ENCODE assay signal across 8 cellular contexts in the genomic region with DNA sequence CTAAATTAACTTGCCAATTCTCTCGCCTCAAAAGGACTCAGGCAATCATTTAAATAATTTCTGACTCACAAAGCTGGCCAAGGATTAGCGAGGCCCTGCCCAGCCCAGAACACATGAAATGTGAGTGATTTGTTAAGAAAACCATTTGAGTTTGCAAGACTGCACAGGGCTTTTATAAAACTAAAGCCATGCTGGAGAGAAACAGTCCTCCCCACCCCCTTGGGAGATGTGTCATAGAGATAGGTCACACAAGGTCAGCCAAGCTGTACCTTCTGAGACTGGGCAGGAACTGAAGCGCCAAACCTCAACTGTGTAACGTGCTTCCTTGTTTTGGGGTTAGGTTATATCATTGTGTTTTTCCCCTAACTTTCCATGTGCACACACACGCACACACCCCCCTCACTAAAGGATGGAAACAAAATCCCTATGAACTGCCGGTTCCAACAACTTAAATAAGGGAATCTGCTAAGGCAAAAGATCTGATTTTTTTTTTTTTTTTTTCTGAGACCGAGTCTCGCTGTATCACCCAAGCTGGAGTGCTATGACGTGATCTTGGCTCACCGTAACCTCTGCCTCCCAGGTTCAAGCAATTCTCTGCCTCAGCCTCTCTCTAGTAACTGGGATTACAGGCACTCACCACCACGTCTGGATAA. TPM values are rescaled to one million over a fixed set of nuclear protein-coding genes. Genes with fewer than 3 reads are reported as not detected.
DNase-seq lines count a peak whose midpoint lies in the region; ATAC-seq and TF ChIP-seq lines count a peak whose summit lies in the region.

No MANE protein-coding gene starts in this region.

- H3K9ac ChIP-seq in skeletal muscle satellite cell (ENCODE audit: low read depth, low read length), result no peak overlapping the region

- H3K4me2 ChIP-seq in skeletal muscle satellite cell (ENCODE audit: low read length), result peak overlapping the region; percentile 75

- peak; percentile 15 for DNase-seq in BJ (ENCODE audit: low read depth)
- DNase-seq in glomerular visceral epithelial cell (ENCODE audit: extremely low spot score), result peak; percentile 95
- no peak for DNase-seq in activated naive CD4-positive, alpha-beta T cell (lab: John Stamatoyannopoulos, UW)
- no peak for DNase-seq in NCI-H146 (lab: John Stamatoyannopoulos, UW)

- CTCF ChIA-PET in BJ (lab: Yijun Ruan, JAX), result interaction anchor here (0.6 to 1.7 kb wide), 3 partner anchors 12 to 366 kb away, joined by 3 to 4 read pairs (median 3); no protein-coding TSS in a partner anchor

- POLR2A ChIA-PET in BJ (lab: Charles Lee), result no interaction called here

- H3K27me3 ChIP-seq in BJ (ENCODE audit: control insufficient read depth, insufficient read depth, low read length), result no peaks in the 10 kb centered on the region
- H3K27me3 ChIP-seq in skeletal muscle satellite cell (ENCODE audit: control insufficient read depth, insufficient read depth, low read length), result no peaks in the 10 kb centered on the region

- peaks cover 13% of the 10 kb centered on the region for H3K4me1 ChIP-seq in skeletal muscle satellite cell (ENCODE audit: control insufficient read depth, insufficient read depth, low read length)

- no peaks in the 10 kb centered on the region for H3K9me3 ChIP-seq in skeletal muscle satellite cell (replicated peaks; ENCODE audit: low read length)

- no peak overlapping the region for H3K4me3 ChIP-seq in BJ (ENCODE audit: low read depth, low read length)
- peak overlapping the region; percentile 53 for H3K4me3 ChIP-seq in skeletal muscle satellite cell (ENCODE audit: low read length)

- ATAC-seq in GM19351 (IDR thresholded peaks at IDR 0.05; ENCODE audit: unreplicated experiment) (peak; percentile 99), HG03159 (IDR thresholded peaks at IDR 0.05; ENCODE audit: unreplicated experiment) (peak; percentile 99), SK-N-SH treated with all-trans-retinoic acid at 6 μM for 48 hours (peak; percentile 88)

- TF ChIP-seq CTCF in BJ (IDR thresholded peaks at IDR 0.05; ENCODE audit: insufficient read depth, low read depth, low read length), result no peak

- H3K36me3 ChIP-seq in BJ (ENCODE audit: control insufficient read depth, insufficient read depth, low read length) (no peaks in the 10 kb centered on the region), skeletal muscle satellite cell (ENCODE audit: insufficient read depth, low read length) (no peaks in the 10 kb centered on the region)

TF ChIP-seq in SK-N-SH treated with all-trans-retinoic acid at 6 μM for 48 hours, 23 proteins besides CTCF, POLR2A, EP300 and RAD21:
- TF ChIP-seq ZC3H10 (CRISPR knock-in tag; IDR thresholded peaks at IDR 0.05) (no peak), PPARA (CRISPR knock-in tag; IDR thresholded peaks at IDR 0.05; ENCODE audit: borderline replicate concordance) (no peak), PATZ1 (CRISPR knock-in tag; IDR thresholded peaks at IDR 0.05; ENCODE audit: borderline replicate concordance) (no peak), SNAI2 (CRISPR knock-in tag; IDR thresholded peaks at IDR 0.05) (no peak), ZNF70 (CRISPR knock-in tag; IDR thresholded peaks at IDR 0.05) (no peak), TSHZ2 (CRISPR knock-in tag; IDR thresholded peaks at IDR 0.05) (no peak), TOX (CRISPR knock-in tag; IDR thresholded peaks at IDR 0.05; ENCODE audit: borderline replicate concordance) (no peak), ARNTL (CRISPR knock-in tag; IDR thresholded peaks at IDR 0.05; ENCODE audit: borderline replicate concordance, low read depth) (no peak), BACH2 (CRISPR knock-in tag; IDR thresholded peaks at IDR 0.05; ENCODE audit: borderline replicate concordance) (no peak), ZFP30 (CRISPR knock-in tag; IDR thresholded peaks at IDR 0.05) (no peak), ZFP3 (CRISPR knock-in tag; IDR thresholded peaks at IDR 0.05) (no peak), OSR1 (CRISPR knock-in tag; IDR thresholded peaks at IDR 0.05) (no peak), CSDC2 (CRISPR knock-in tag; IDR thresholded peaks at IDR 0.05) (no peak), TCF4 (CRISPR knock-in tag; IDR thresholded peaks at IDR 0.05; ENCODE audit: borderline replicate concordance) (no peak), ESRRG (CRISPR knock-in tag; IDR thresholded peaks at IDR 0.05) (no peak), ISL1 (CRISPR knock-in tag; IDR thresholded peaks at IDR 0.05) (no peak), ZNF8 (CRISPR knock-in tag; IDR thresholded peaks at IDR 0.05) (no peak), RARB (CRISPR knock-in tag; IDR thresholded peaks at IDR 0.05) (no peak), GLIS3 (CRISPR knock-in tag; IDR thresholded peaks at IDR 0.05) (no peak)
- TF ChIP-seq, protein P1, sequence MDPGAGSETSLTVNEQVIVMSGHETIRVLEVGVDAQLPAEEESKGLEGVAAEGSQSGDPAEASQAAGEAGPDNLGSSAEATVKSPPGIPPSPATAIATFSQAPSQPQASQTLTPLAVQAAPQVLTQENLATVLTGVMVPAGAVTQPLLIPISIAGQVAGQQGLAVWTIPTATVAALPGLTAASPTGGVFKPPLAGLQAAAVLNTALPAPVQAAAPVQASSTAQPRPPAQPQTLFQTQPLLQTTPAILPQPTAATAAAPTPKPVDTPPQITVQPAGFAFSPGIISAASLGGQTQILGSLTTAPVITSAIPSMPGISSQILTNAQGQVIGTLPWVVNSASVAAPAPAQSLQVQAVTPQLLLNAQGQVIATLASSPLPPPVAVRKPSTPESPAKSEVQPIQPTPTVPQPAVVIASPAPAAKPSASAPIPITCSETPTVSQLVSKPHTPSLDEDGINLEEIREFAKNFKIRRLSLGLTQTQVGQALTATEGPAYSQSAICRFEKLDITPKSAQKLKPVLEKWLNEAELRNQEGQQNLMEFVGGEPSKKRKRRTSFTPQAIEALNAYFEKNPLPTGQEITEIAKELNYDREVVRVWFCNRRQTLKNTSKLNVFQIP (CRISPR knock-in tag; IDR thresholded peaks at IDR 0.05; ENCODE audit: borderline replicate concordance, low read depth), result no peak

RNA-seq across cellular contexts. Expression of gene SPATA12, which starts 8.1 kb away (rescaled TPM):
- not detected in 2 replicates for polyA plus RNA-seq in BJ (2011; rRNA removed)
- not detected in 2 replicates for polyA minus RNA-seq in BJ (2011; rRNA and poly(A)+ RNA removed)
- under 0.01 TPM in 1 of 2 replicates, not detected in the other for total RNA-seq in skeletal muscle satellite cell (2012; rRNA removed)

Comparison
In these comparisons a context has a peak if more than half of its experiments do, and no peak if none do; other contexts are left out.
1. DNase-seq: peak in BJ (single experiment) and glomerular visceral epithelial cell (single experiment); none in activated naive CD4-positive, alpha-beta T cell (0 of 4) and NCI-H146 (single experiment).
2. Peak in every context shown above with its lines, with median percentiles within 50 percentile points of each other: ATAC-seq.